Comparison of ENCODE assay signal across 16 cellular contexts in genomic region chr19:32457540-32457939, GRCh38.
"Had no signal": no experiment of that assay in that cellular context is flagged by ENCODE, and none has a peak within 500 bp of the region (broad histone marks: within the 10 kb centered on the region; RNA-seq: fewer than 3 reads in every experiment).

No MANE protein-coding gene starts in this region.

- H3K36me3 Mint-ChIP-seq: natural killer cell treated with Interleukin-12 subunit alpha and Interleukin-12 subunit beta and Interleukin-15 and Interleukin-18, amount 100 ng/mL, for 72 hours had no signal

- H3K27me3 ChIP-seq: heart left ventricle, neutrophil, ovary, upper lobe of right lung had no signal

- H3K4me3 ChIP-seq: heart left ventricle, ovary, prostate gland, thoracic aorta, upper lobe of right lung had no signal

- DNase-seq: activated CD4-positive, alpha-beta T cell treated with anti-CD3 and anti-CD28 coated beads, Interleukin-2, amount 10 ng/mL, durations not matched to agents 24 days and 14 days; activated CD8-positive, alpha-beta T cell treated with anti-CD3 and anti-CD28 coated beads, Interleukin-2, amount 10 ng/mL, durations not matched to agents 7 days and 5 days; activated naive CD8-positive, alpha-beta T cell treated with anti-CD3 and anti-CD28 coated beads for 36 hours; heart left ventricle; left ventricle myocardium superior; midbrain; ovary; stimulated activated CD4-positive, alpha-beta T cell treated with anti-CD3 and anti-CD28 coated beads, Interleukin-4, amount 100 ng/mL, for 24 hours; stimulated activated naive CD4-positive, alpha-beta T cell treated with Interleukin-2 at 50 U/mL for 16 hours; T-helper 2 cell; upper lobe of right lung had no signal

- H3K27ac ChIP-seq: heart left ventricle, neutrophil, ovary, prostate gland, thoracic aorta, upper lobe of right lung had no signal

- H3K9me3 ChIP-seq: heart left ventricle, neutrophil, ovary, prostate gland, thoracic aorta, upper lobe of right lung had no signal

- H3K4me1 ChIP-seq: prostate gland, upper lobe of right lung had no signal

- H3K9me3 Mint-ChIP-seq: activated CD4-positive, alpha-beta T cell treated with anti-CD3 and anti-CD28 coated beads, Interleukin-2, amount 10 ng/mL, durations not matched to agents 24 days and 14 days; activated naive CD8-positive, alpha-beta T cell treated with anti-CD3 and anti-CD28 coated beads for 36 hours; natural killer cell treated with Interleukin-12 subunit alpha and Interleukin-12 subunit beta and Interleukin-15 and Interleukin-18, amount 100 ng/mL, for 72 hours had no signal

- H3K36me3 ChIP-seq: ovary, prostate gland had no signal

- H3K4me3 Mint-ChIP-seq: activated CD4-positive, alpha-beta T cell treated with anti-CD3 and anti-CD28 coated beads, Interleukin-2, amount 10 ng/mL, durations not matched to agents 24 days and 14 days; activated CD8-positive, alpha-beta T cell treated with anti-CD3 and anti-CD28 coated beads, Interleukin-2, amount 10 ng/mL, durations not matched to agents 7 days and 5 days; activated naive CD8-positive, alpha-beta T cell treated with anti-CD3 and anti-CD28 coated beads for 36 hours; natural killer cell treated with Interleukin-12 subunit alpha and Interleukin-12 subunit beta and Interleukin-15 and Interleukin-18, amount 100 ng/mL, for 72 hours had no signal

- H3K27ac Mint-ChIP-seq: activated CD4-positive, alpha-beta T cell treated with anti-CD3 and anti-CD28 coated beads, Interleukin-2, amount 10 ng/mL, durations not matched to agents 24 days and 14 days; activated CD8-positive, alpha-beta T cell treated with anti-CD3 and anti-CD28 coated beads, Interleukin-2, amount 10 ng/mL, durations not matched to agents 7 days and 5 days; activated naive CD8-positive, alpha-beta T cell treated with anti-CD3 and anti-CD28 coated beads for 36 hours; natural killer cell treated with Interleukin-12 subunit alpha and Interleukin-12 subunit beta and Interleukin-15 and Interleukin-18, amount 100 ng/mL, for 72 hours had no signal

- ATAC-seq: activated CD4-positive, CD25-positive, alpha-beta regulatory T cell treated with anti-CD3 and anti-CD28 coated beads, Interleukin-2, amount 50 U/mL, for 24 hours; activated CD8-positive, alpha-beta T cell treated with anti-CD3 and anti-CD28 coated beads, Interleukin-2, amount 10 ng/mL, durations not matched to agents 7 days and 5 days; heart left ventricle; left ventricle myocardium superior; natural killer cell treated with Interleukin-12 subunit alpha and Interleukin-12 subunit beta and Interleukin-15 and Interleukin-18, amount 100 ng/mL, for 72 hours; upper lobe of right lung had no signal

- H3K27me3 Mint-ChIP-seq: activated CD4-positive, alpha-beta T cell treated with anti-CD3 and anti-CD28 coated beads, Interleukin-2, amount 10 ng/mL, durations not matched to agents 24 days and 14 days; activated naive CD8-positive, alpha-beta T cell treated with anti-CD3 and anti-CD28 coated beads for 36 hours; natural killer cell treated with Interleukin-12 subunit alpha and Interleukin-12 subunit beta and Interleukin-15 and Interleukin-18, amount 100 ng/mL, for 72 hours had no signal
